Comparison of ENCODE assay signal across 9 cellular contexts in genomic region chr6:2855061-2855519, GRCh38. TPM values are rescaled to one million over a fixed set of nuclear protein-coding genes. Genes with fewer than 3 reads are reported as not detected.
DNase-seq lines count a peak whose midpoint lies in the region; ATAC-seq and TF ChIP-seq lines count a peak whose summit lies in the region.
"Had no signal": no experiment of that assay in that cellular context is flagged by ENCODE, and none has a peak within 500 bp of the region (broad histone marks: within the 10 kb centered on the region; RNA-seq: fewer than 3 reads in every experiment).

No MANE protein-coding gene starts in this region.

- no peaks in the 10 kb centered on the region for H3K9me3 Mint-ChIP-seq in activated naive CD4-positive, alpha-beta T cell treated with anti-CD3 and anti-CD28 coated beads, Interleukin-2, amount 10 ng/mL, durations not matched to agents 7 days and 5 days

- H3K36me3 ChIP-seq in upper lobe of right lung, result no peaks in the 10 kb centered on the region

- H3K27ac Mint-ChIP-seq in activated naive CD4-positive, alpha-beta T cell treated with anti-CD3 and anti-CD28 coated beads, Interleukin-2, amount 10 ng/mL, durations not matched to agents 7 days and 5 days, result peak overlapping the region; percentile 89

- peaks cover 17% of the 10 kb centered on the region for H3K36me3 Mint-ChIP-seq in activated naive CD4-positive, alpha-beta T cell treated with anti-CD3 and anti-CD28 coated beads, Interleukin-2, amount 10 ng/mL, durations not matched to agents 7 days and 5 days
- H3K36me3 Mint-ChIP-seq: WTC11 had no signal

- peaks cover 56% of the 10 kb centered on the region for H3K4me1 ChIP-seq in upper lobe of right lung

- DNase-seq in activated naive CD4-positive, alpha-beta T cell treated with anti-CD3 and anti-CD28 coated beads, Interleukin-2, amount 10 ng/mL, durations not matched to agents 7 days and 5 days, result no peak
- no peak for DNase-seq in activated naive CD4-positive, alpha-beta T cell treated with anti-CD3 and anti-CD28 coated beads, Interleukin-2, amount 50 U/mL, for 16 hours
- peak; percentile 50 for DNase-seq in myocyte (ENCODE audit: low read depth)
- no peak for DNase-seq in upper lobe of right lung
- DNase-seq in hepatic stellate cell (ENCODE audit: low spot score), result no peak
- no peak for DNase-seq in NCI-H446 (lab: John Stamatoyannopoulos, UW)
- DNase-seq in MV-4-11 (lab: John Stamatoyannopoulos, UW), result no peak

- H3K4me3 ChIP-seq in upper lobe of right lung, result peak overlapping the region; percentile 38

- H3K4me1 Mint-ChIP-seq in activated naive CD4-positive, alpha-beta T cell treated with anti-CD3 and anti-CD28 coated beads, Interleukin-2, amount 10 ng/mL, durations not matched to agents 7 days and 5 days, result peaks cover 84% of the 10 kb centered on the region

- intact Hi-C loops in upper lobe of right lung (cut with DNase I), result no loop called here

- no peaks in the 10 kb centered on the region for H3K9me3 ChIP-seq in upper lobe of right lung

- H3K27me3 ChIP-seq in upper lobe of right lung, result no peaks in the 10 kb centered on the region

- H3K4me3 Mint-ChIP-seq in activated naive CD4-positive, alpha-beta T cell treated with anti-CD3 and anti-CD28 coated beads, Interleukin-2, amount 10 ng/mL, durations not matched to agents 7 days and 5 days, result peak overlapping the region; percentile 48
- H3K4me3 Mint-ChIP-seq: WTC11 had no signal

- CTCF ChIA-PET in activated naive CD4-positive, alpha-beta T cell treated with anti-CD3 and anti-CD28 coated beads, Interleukin-2, amount 10 ng/mL, durations not matched to agents 7 days and 5 days (lab: Charles Lee), result interaction anchor here (0.7 to 1.9 kb wide), 7 partner anchors 9 to 135 kb away, joined by 3 to 11 read pairs (median 5); no protein-coding TSS in a partner anchor

- no peaks in the 10 kb centered on the region for H3K27me3 Mint-ChIP-seq in activated naive CD4-positive, alpha-beta T cell treated with anti-CD3 and anti-CD28 coated beads, Interleukin-2, amount 10 ng/mL, durations not matched to agents 7 days and 5 days

- TF ChIP-seq CTCF in upper lobe of right lung (IDR thresholded peaks at IDR 0.05), result no peak

- ATAC-seq in upper lobe of right lung, result no peak
- ATAC-seq: WTC11 had no signal

- H3K27ac ChIP-seq in cingulate gyrus (ENCODE audit: low read depth, low read length), result peak overlapping the region; percentile 69
- peak overlapping the region; percentile 91 for H3K27ac ChIP-seq in upper lobe of right lung

RNA-seq across cellular contexts. Expression of gene SERPINB1, which starts 13.4 kb away (rescaled TPM):
- total RNA-seq in myocyte (19.3 and 33.5 TPM in 2 replicates), upper lobe of right lung (101 TPM)
- 10.9 TPM for polyA plus RNA-seq in myocyte (2012)

RNA-seq across cellular contexts. Expression of gene SERPINB9, which starts 48.0 kb away (rescaled TPM):
- total RNA-seq in myocyte (3.8 and 4.3 TPM in 2 replicates), upper lobe of right lung (12.4 TPM)
- polyA plus RNA-seq in myocyte (2012), result 1.6 TPM
